In genomic region chr6:137001287-137001976, GRCh38 we compare ENCODE assay signal across 13 cellular contexts. TPM values are rescaled to one million over a fixed set of nuclear protein-coding genes. Genes with fewer than 3 reads are reported as not detected.
DNase-seq lines count a peak whose midpoint lies in the region; ATAC-seq and TF ChIP-seq lines count a peak whose summit lies in the region.
"Had no signal": no experiment of that assay in that cellular context is flagged by ENCODE, and none has a peak within 500 bp of the region (broad histone marks: within the 10 kb centered on the region; RNA-seq: fewer than 3 reads in every experiment).

No MANE protein-coding gene starts in this region.

- DNase-seq in COLO829 (ENCODE audit: low spot score) (peak; percentile 35), amniotic epithelial cell (ENCODE audit: low read depth) (peak; percentile 8), kidney epithelial cell (ENCODE audit: low read depth) (peak; percentile 39), NCI-H128 (lab: John Stamatoyannopoulos, UW; ENCODE audit: unreplicated experiment) (no peak), G401 (ENCODE audit: low spot score) (no peak)
- DNase-seq in activated naive CD4-positive, alpha-beta T cell treated with anti-CD3 and anti-CD28 coated beads, Interleukin-2, amount 50 U/mL, for 72 hours (ENCODE audit: low spot score in 2 of 2): no peak
- no peak for DNase-seq in effector memory CD8-positive, alpha-beta T cell
- DNase-seq: left ventricle myocardium inferior; occipital lobe; stimulated activated CD4-positive, alpha-beta T cell treated with anti-CD3 and anti-CD28 coated beads, Interleukin-2, amount 100 ng/mL, for 48 hours; T-helper 9 cell had no signal

- H3K27me3 ChIP-seq in HUES64 (ENCODE audit: insufficient read depth, low read length): no peaks in the 10 kb centered on the region; the same call in 1 of the 2 replicates
- no peaks in the 10 kb centered on the region for H3K27me3 ChIP-seq in kidney epithelial cell (ENCODE audit: control insufficient read depth, insufficient read depth, low read length)
- H3K27me3 ChIP-seq: ascending aorta had no signal

- H3K9me3 Mint-ChIP-seq in activated naive CD4-positive, alpha-beta T cell treated with anti-CD3 and anti-CD28 coated beads, Interleukin-2, amount 50 U/mL, for 72 hours: no peaks in the 10 kb centered on the region
- H3K9me3 Mint-ChIP-seq in effector memory CD8-positive, alpha-beta T cell: no peaks in the 10 kb centered on the region

- no peak overlapping the region for H3K27ac Mint-ChIP-seq in activated naive CD4-positive, alpha-beta T cell treated with anti-CD3 and anti-CD28 coated beads, Interleukin-2, amount 50 U/mL, for 72 hours
- no peak overlapping the region for H3K27ac Mint-ChIP-seq in effector memory CD8-positive, alpha-beta T cell

- peak overlapping the region; percentile 32 for H3K4me3 ChIP-seq in HUES64 (ENCODE audit: low read length)
- no peak overlapping the region for H3K4me3 ChIP-seq in kidney epithelial cell (ENCODE audit: low read depth, low read length)
- H3K4me3 ChIP-seq: ascending aorta, left ventricle myocardium inferior had no signal

- H3K27ac ChIP-seq in HUES64 (ENCODE audit: low read depth, low read length): peak overlapping the region; percentile 43; the same call in 1 of the 2 replicates
- H3K27ac ChIP-seq: ascending aorta, left ventricle myocardium inferior had no signal

- H3K9ac ChIP-seq in HUES64 (ENCODE audit: low read depth, low read length): no peak overlapping the region

- H3K4me3 Mint-ChIP-seq in effector memory CD8-positive, alpha-beta T cell: no peak overlapping the region

- no peaks in the 10 kb centered on the region for H3K4me1 Mint-ChIP-seq in effector memory CD8-positive, alpha-beta T cell (ENCODE audit: low read depth in 2 of 2)

- H3K27me3 Mint-ChIP-seq in effector memory CD8-positive, alpha-beta T cell: peaks cover 57 to 78% of the 10 kb centered on the region in 2 donors

- peaks cover 30% of the 10 kb centered on the region for H3K4me1 ChIP-seq in HUES64 (ENCODE audit: insufficient read depth, low read length)
- H3K4me1 ChIP-seq: ascending aorta, left ventricle myocardium inferior had no signal

- no peaks in the 10 kb centered on the region for H3K9me3 ChIP-seq in HUES64 (ENCODE audit: insufficient read depth, low read depth, low read length)
- H3K9me3 ChIP-seq: ascending aorta, left ventricle myocardium inferior had no signal

- in situ Hi-C loops in G401 (cut with HindIII; ENCODE audit: low sequenced_read_pairs): no loop called here

- 16% methylated on average over 16 of the region's 17 CpGs for WGBS in HUES64

- no peaks in the 10 kb centered on the region for H3K36me3 Mint-ChIP-seq in activated naive CD4-positive, alpha-beta T cell treated with anti-CD3 and anti-CD28 coated beads, Interleukin-2, amount 50 U/mL, for 72 hours
- H3K36me3 Mint-ChIP-seq in effector memory CD8-positive, alpha-beta T cell (ENCODE audit: insufficient read depth): peaks cover 3% of the 10 kb centered on the region

- H3K36me3 ChIP-seq in HUES64 (ENCODE audit: insufficient read depth, low read length): no peaks in the 10 kb centered on the region
- H3K36me3 ChIP-seq in kidney epithelial cell (ENCODE audit: control insufficient read depth, insufficient read depth, low read length): no peaks in the 10 kb centered on the region
- H3K36me3 ChIP-seq: ascending aorta, left ventricle myocardium inferior had no signal

- no peak for ATAC-seq in activated naive CD4-positive, alpha-beta T cell treated with anti-CD3 and anti-CD28 coated beads, Interleukin-2, amount 50 U/mL, for 72 hours
- ATAC-seq in effector memory CD8-positive, alpha-beta T cell (replicated peaks): no peak

- TF ChIP-seq CTCF in kidney epithelial cell (IDR thresholded peaks at IDR 0.05; ENCODE audit: insufficient read depth, low read length, poor library complexity, severe bottlenecking): no peak

RNA-seq across cellular contexts. Expression of gene IL20RA, which starts 43.3 kb away (rescaled TPM):
- polyA plus RNA-seq in HUES64 (2013, experiment 1 of 2): 0.70 TPM
- 0.95 TPM for polyA plus RNA-seq in HUES64 (2013, experiment 2 of 2)
- total RNA-seq in kidney epithelial cell: 0.46 and 0.89 TPM in 2 replicates
- not detected for total RNA-seq in activated naive CD4-positive, alpha-beta T cell treated with anti-CD3 and anti-CD28 coated beads, Interleukin-2, amount 50 U/mL, for 72 hours
- not detected in 2 replicates for total RNA-seq in G401 (2014; rRNA removed; shearing (Covaris generic))
- total RNA-seq: ascending aorta had no signal

Comparison
In these comparisons a context has a peak if more than half of its experiments do, and no peak if none do; other contexts are left out.
1. DNase-seq: peak in COLO829 (single experiment), amniotic epithelial cell (single experiment) and kidney epithelial cell (single experiment); none in NCI-H128 (single experiment), activated naive CD4-positive, alpha-beta T cell treated with anti-CD3 and anti-CD28 coated beads, Interleukin-2, amount 50 U/mL, for 72 hours (0 of 2), effector memory CD8-positive, alpha-beta T cell (0 of 3) and G401 (single experiment).